9 cellular contexts compared by ENCODE assay signal in genomic region chr16:21626659-21627277, GRCh38. TPM values are rescaled to one million over a fixed set of nuclear protein-coding genes. Genes with fewer than 3 reads are reported as not detected.
DNase-seq lines count a peak whose midpoint lies in the region; ATAC-seq and TF ChIP-seq lines count a peak whose summit lies in the region.
"Had no signal": no experiment of that assay in that cellular context is flagged by ENCODE, and none has a peak within 500 bp of the region (broad histone marks: within the 10 kb centered on the region; RNA-seq: fewer than 3 reads in every experiment).

No MANE protein-coding gene starts in this region.

- H3K4me3 Mint-ChIP-seq in GM23338: no peak overlapping the region

- ATAC-seq in esophagus mucosa: peak; percentile 98
- ATAC-seq in GM19395 (IDR thresholded peaks at IDR 0.05; ENCODE audit: unreplicated experiment): no peak
- no peak for ATAC-seq in GM23338

- TF ChIP-seq CTCF in SK-N-SH (IDR thresholded peaks at IDR 0.05) (no peak), retinal pigment epithelial cell (conservative IDR thresholded peaks at IDR 0.05; ENCODE audit: low read depth, low read length) (no peak), GM23338 (conservative IDR thresholded peaks at IDR 0.05; ENCODE audit: low read depth in 2 of 2) (no peak)

- 0 out of 2 replicates have a peak, but pooled peaks have one; percentile 15 for TF ChIP-seq RAD21 in SK-N-SH (IDR thresholded peaks at IDR 0.05; ENCODE audit: low read length)

- H3K27me3 ChIP-seq in SK-N-SH (ENCODE audit: insufficient read depth): no peaks in the 10 kb centered on the region
- H3K27me3 ChIP-seq in GM23338 (ENCODE audit: insufficient read depth): no peaks in the 10 kb centered on the region

- H3K27ac ChIP-seq in SK-N-SH (ENCODE audit: low read depth in 2 of 2, low read length in 1 of 2) (peak overlapping the region; percentile 99), GM23338 (ENCODE audit: low read depth) (no peak overlapping the region)

- H3F3A ChIP-seq in SK-N-SH (replicated peaks; ENCODE audit: insufficient read depth) (peaks cover 39% of the 10 kb centered on the region), GM23338 (replicated peaks; ENCODE audit: low read depth) (no peaks in the 10 kb centered on the region)

- H3K4me2 ChIP-seq in SK-N-SH (peak overlapping the region; percentile 71), GM23338 (no peak overlapping the region)

- DNase-seq in HEK293T (ENCODE audit: extremely low spot score) (no peak), SK-N-SH (peak; percentile 83), retinal pigment epithelial cell (ENCODE audit: low read depth) (peak; percentile 68), posterior vena cava (ENCODE audit: low spot score) (no peak), GM23338 (ENCODE audit: low spot score) (no peak), NCI-H2029 treated with DMSO at 0.1 percent for 48 hours (lab: John Stamatoyannopoulos, UW) (no peak)

- H3K36me3 ChIP-seq in SK-N-SH (replicated peaks in 1 of 2; ENCODE audit: control insufficient read depth in 1 of 2, insufficient read depth in 2 of 2, low read length in 1 of 2) (peaks cover 5 to 44% of the 10 kb centered on the region in 2 experiments), GM23338 (ENCODE audit: insufficient read depth) (peaks cover 9% of the 10 kb centered on the region)

- H3K4me1 ChIP-seq in SK-N-SH (ENCODE audit: control insufficient read depth in 1 of 2, insufficient read depth in 2 of 2, low read depth in 1 of 2, low read length in 1 of 2) (peaks cover 19 to 20% of the 10 kb centered on the region in 2 experiments), GM23338 (ENCODE audit: insufficient read depth) (no peaks in the 10 kb centered on the region)

- H3K9me3 Mint-ChIP-seq in GM23338: peaks cover 11% of the 10 kb centered on the region; the same call in 2 of the 3 replicates

- WGBS in SK-N-SH (ENCODE audit: low lambda C conversion rate): under 1% methylated on average over 6 of the region's 6 CpGs

- H3K27ac Mint-ChIP-seq in GM23338: no peak overlapping the region

- peaks cover 71% of the 10 kb centered on the region for H3K36me3 Mint-ChIP-seq in GM23338 (ENCODE audit: low read depth)

- H3K4me3 ChIP-seq in SK-N-SH (ENCODE audit: low read depth in 2 of 2, low read length in 1 of 2) (peak overlapping the region; percentile 17 to 30; a peak in 2 of 4 replicates), retinal pigment epithelial cell (ENCODE audit: low read length) (no peak overlapping the region), GM23338 (no peak overlapping the region)

- H3K79me2 ChIP-seq in SK-N-SH (ENCODE audit: insufficient read depth) (peaks cover 73% of the 10 kb centered on the region), GM23338 (replicated peaks; ENCODE audit: insufficient read depth) (no peaks in the 10 kb centered on the region)

- H4K20me1 ChIP-seq in SK-N-SH (ENCODE audit: insufficient read depth) (no peaks in the 10 kb centered on the region), GM23338 (replicated peaks; ENCODE audit: insufficient read depth) (peaks cover 3% of the 10 kb centered on the region; the same call in 1 of the 2 replicates)

- POLR2A ChIA-PET in HEK293T (lab: Yijun Ruan, JAX) (no interaction called here), SK-N-SH (lab: Yijun Ruan, JAX) (interaction anchor here (1.2 kb wide), 1 partner anchor 28 kb away, joined by 4 read pairs; the partner anchor contains the start of gene METTL9)

- H3K9ac ChIP-seq in SK-N-SH: peak overlapping the region; percentile 71

- intact Hi-C loops in posterior vena cava (cut with DNase I): no loop called here

- TF ChIP-seq EP300 in SK-N-SH (IDR thresholded peaks at IDR 0.05; ENCODE audit: borderline replicate concordance in 1 of 2, low read depth in 1 of 2, low read length in 1 of 2): peak; percentile 76 to 89; a peak in 3 of 4 replicates

- no peaks in the 10 kb centered on the region for H3K9me2 ChIP-seq in SK-N-SH
- no peaks in the 10 kb centered on the region for H3K9me2 ChIP-seq in GM23338 (ENCODE audit: insufficient read depth)

- CTCF ChIA-PET in HEK293T (lab: Yijun Ruan, JAX): no interaction called here
- CTCF ChIA-PET in SK-N-SH (lab: Yijun Ruan, JAX): interaction anchor here (0.8 to 2.3 kb wide), 2 partner anchors 14 to 42 kb away, joined by 4 to 5 read pairs; no protein-coding TSS in a partner anchor

- no peak overlapping the region for H2AFZ ChIP-seq in SK-N-SH (ENCODE audit: low read depth)
- no peak overlapping the region for H2AFZ ChIP-seq in GM23338

- H3K27me3 Mint-ChIP-seq in GM23338 (ENCODE audit: insufficient read depth, low read depth, poor library complexity): no peaks in the 10 kb centered on the region

- H3K4me1 Mint-ChIP-seq in GM23338: peaks cover 5% of the 10 kb centered on the region; the same call in 1 of the 3 replicates

- no peaks in the 10 kb centered on the region for H3K9me3 ChIP-seq in SK-N-SH

TF ChIP-seq in HEK293T, 16 proteins besides CTCF, POLR2A, EP300 and RAD21:
- TF ChIP-seq HDGF (IDR thresholded peaks at IDR 0.05; ENCODE audit: borderline replicate concordance): no peak
- no peak for TF ChIP-seq TARDBP (IDR thresholded peaks at IDR 0.05)
- peak; percentile 25; the same call in 1 of the 2 replicates for TF ChIP-seq PKNOX1 (IDR thresholded peaks at IDR 0.05)

TF ChIP-seq in SK-N-SH, 30 proteins besides CTCF, POLR2A, EP300 and RAD21 (continues in another document):
- peak; percentile 38; the same call in 1 of the 2 replicates for TF ChIP-seq ZBTB33 (IDR thresholded peaks at IDR 0.05; ENCODE audit: borderline replicate concordance, low read depth)
- peak; percentile 99 for TF ChIP-seq TCF12 (IDR thresholded peaks at IDR 0.05)

RNA-seq across cellular contexts. Expression of gene IGSF6, which starts 25.6 kb away (rescaled TPM):
- polyA plus RNA-seq in SK-N-SH (2012; rRNA removed) (not detected in 2 replicates), GM23338 (2016; fragmentation: Nextera tagmentation; extraction: Ambion mirVana) (0.17 and 0.19 TPM in 2 replicates)
- polyA plus RNA-seq in SK-N-SH (2012; cell fraction: cytosol; rRNA removed): not detected in 2 replicates
- not detected in 2 replicates for polyA plus RNA-seq in SK-N-SH (2012; cell fraction: nucleus; rRNA removed)
- total RNA-seq in esophagus mucosa (0.76 TPM), posterior vena cava (1 to 10 TPM; 4.3 to 8.4 TPM)
- total RNA-seq in GM23338 (2014; rRNA removed; shearing (Covaris generic)): not detected in 2 replicates
- total RNA-seq: pulmonary artery endothelial cell had no signal

RNA-seq across cellular contexts. Expression of gene METTL9, which starts 27.4 kb away (rescaled TPM):
- polyA plus RNA-seq in SK-N-SH (2012; rRNA removed): 70.7 and 82.9 TPM in 2 replicates
- polyA plus RNA-seq in SK-N-SH (2012; cell fraction: cytosol; rRNA removed): 108 and 115 TPM in 2 replicates
- polyA plus RNA-seq in SK-N-SH (2012; cell fraction: nucleus; rRNA removed): 28.0 and 48.3 TPM in 2 replicates
- 89.2 TPM for total RNA-seq in esophagus mucosa
- total RNA-seq in posterior vena cava: 10 to 100 TPM; 59.6 to 62.0 TPM
- 152 and 180 TPM in 2 replicates for total RNA-seq in GM23338 (2014; rRNA removed; shearing (Covaris generic))
- polyA plus RNA-seq in GM23338 (2016; fragmentation: Nextera tagmentation; extraction: Ambion mirVana): 66.4 and 72.5 TPM in 2 replicates

RNA-seq across cellular contexts. Expression of gene OTOA, which starts 37.0 kb away (rescaled TPM):
- 0.02 TPM in 2 replicates for polyA plus RNA-seq in SK-N-SH (2012; rRNA removed)
- polyA plus RNA-seq in SK-N-SH (2012; cell fraction: cytosol; rRNA removed): 0.01 and 0.04 TPM in 2 replicates
- 0.10 and 0.29 TPM in 2 replicates for polyA plus RNA-seq in SK-N-SH (2012; cell fraction: nucleus; rRNA removed)
- total RNA-seq in esophagus mucosa: 0.04 TPM
- total RNA-seq in posterior vena cava: under 1 TPM; 0.32 to 0.33 TPM
- total RNA-seq in GM23338 (2014; rRNA removed; shearing (Covaris generic)): 0.17 and 0.31 TPM in 2 replicates
- 0.16 TPM in 1 of 2 replicates, not detected in the other for polyA plus RNA-seq in GM23338 (2016; fragmentation: Nextera tagmentation; extraction: Ambion mirVana)
- total RNA-seq: pulmonary artery endothelial cell had no signal

Comparison
In these comparisons a context has a peak if more than half of its experiments do, and no peak if none do; other contexts are left out.
1. DNase-seq: peak in SK-N-SH (single experiment) and retinal pigment epithelial cell (single experiment); none in HEK293T (single experiment), posterior vena cava (single experiment), GM23338 (single experiment) and NCI-H2029 treated with DMSO at 0.1 percent for 48 hours (single experiment).
2. H3K4me3 ChIP-seq: peak in SK-N-SH (2 of 2); none in retinal pigment epithelial cell (single experiment) and GM23338 (single experiment).